Comparison of ENCODE assay signal across 1 cellular context in the genomic region with DNA sequence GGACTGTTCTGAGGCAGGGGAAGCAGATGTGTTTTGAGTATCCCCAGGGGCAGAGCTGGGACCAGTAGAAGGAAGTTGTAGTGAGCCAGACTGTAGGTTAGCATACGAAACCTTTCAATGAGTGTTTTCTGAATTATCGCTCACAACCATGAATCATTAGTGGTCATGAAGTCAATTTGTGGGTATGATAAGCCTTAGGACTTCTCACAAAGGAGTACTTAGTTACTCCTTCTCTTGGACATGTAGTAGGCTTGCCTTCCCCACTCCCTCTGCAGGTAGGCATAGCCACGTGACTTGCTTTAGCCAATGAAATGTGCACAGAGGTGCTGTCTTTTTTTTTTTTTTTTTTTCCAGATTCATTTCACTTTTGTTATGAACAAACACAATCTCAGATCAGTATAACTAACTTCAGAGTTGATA.
TF ChIP-seq lines count a peak whose summit lies in the region.

No MANE protein-coding gene starts in this region.

TF ChIP-seq in K562, 482 proteins besides CTCF, POLR2A, EP300 and RAD21 (continued from another document and continues in another):
- TF ChIP-seq TEAD4 (IDR thresholded peaks at IDR 0.05; ENCODE audit: low read length) (peak; percentile 64; the same call in 1 of the 2 replicates), TEAD4 (CRISPR knock-in tag; IDR thresholded peaks at IDR 0.05; ENCODE audit: borderline replicate concordance) (no peak), ZNF24 (IDR thresholded peaks at IDR 0.05) (no peak), CBFA2T2 (conservative IDR thresholded peaks at IDR 0.05) (peak; percentile 64), LCOR (CRISPR knock-in tag; IDR thresholded peaks at IDR 0.05) (peak; percentile 48; the same call in 1 of the 2 replicates), HNRNPUL1 (IDR thresholded peaks at IDR 0.05; ENCODE audit: low read length) (no peak), IRF2 (CRISPR knock-in tag; IDR thresholded peaks at IDR 0.05) (no peak), SIX5 (IDR thresholded peaks at IDR 0.05; ENCODE audit: borderline replicate concordance in 1 of 2, insufficient read depth in 1 of 2, low read depth in 1 of 2, low read length in 2 of 2) (no peak), POLR2G (IDR thresholded peaks at IDR 0.05; ENCODE audit: low read depth, low read length) (no peak), RCOR1 (IDR thresholded peaks at IDR 0.05; ENCODE audit: borderline replicate concordance in 1 of 2, low read depth in 2 of 2, low read length in 2 of 2) (0 out of 4 replicates have a peak, but pooled peaks of 1 of the 2 experiments have one; percentile 20), ADNP (tag; IDR thresholded peaks at IDR 0.05) (no peak), DDX20 (tag; IDR thresholded peaks at IDR 0.05; ENCODE audit: low read depth) (no peak), HMG20A (CRISPR knock-in tag; conservative IDR thresholded peaks at IDR 0.05) (no peak), FOXK1 (CRISPR knock-in tag; IDR thresholded peaks at IDR 0.05; ENCODE audit: borderline replicate concordance) (no peak), FUS (optimal IDR thresholded peaks at IDR 0.05; ENCODE audit: low read depth, low read length) (no peak), HDAC1 (IDR thresholded peaks at IDR 0.05) (no peak; a peak in 1 of 4 replicates), SNIP1 (IDR thresholded peaks at IDR 0.05; ENCODE audit: low read depth) (no peak), HIVEP1 (CRISPR knock-in tag; IDR thresholded peaks at IDR 0.05) (no peak)
- TF ChIP-seq, protein P1, sequence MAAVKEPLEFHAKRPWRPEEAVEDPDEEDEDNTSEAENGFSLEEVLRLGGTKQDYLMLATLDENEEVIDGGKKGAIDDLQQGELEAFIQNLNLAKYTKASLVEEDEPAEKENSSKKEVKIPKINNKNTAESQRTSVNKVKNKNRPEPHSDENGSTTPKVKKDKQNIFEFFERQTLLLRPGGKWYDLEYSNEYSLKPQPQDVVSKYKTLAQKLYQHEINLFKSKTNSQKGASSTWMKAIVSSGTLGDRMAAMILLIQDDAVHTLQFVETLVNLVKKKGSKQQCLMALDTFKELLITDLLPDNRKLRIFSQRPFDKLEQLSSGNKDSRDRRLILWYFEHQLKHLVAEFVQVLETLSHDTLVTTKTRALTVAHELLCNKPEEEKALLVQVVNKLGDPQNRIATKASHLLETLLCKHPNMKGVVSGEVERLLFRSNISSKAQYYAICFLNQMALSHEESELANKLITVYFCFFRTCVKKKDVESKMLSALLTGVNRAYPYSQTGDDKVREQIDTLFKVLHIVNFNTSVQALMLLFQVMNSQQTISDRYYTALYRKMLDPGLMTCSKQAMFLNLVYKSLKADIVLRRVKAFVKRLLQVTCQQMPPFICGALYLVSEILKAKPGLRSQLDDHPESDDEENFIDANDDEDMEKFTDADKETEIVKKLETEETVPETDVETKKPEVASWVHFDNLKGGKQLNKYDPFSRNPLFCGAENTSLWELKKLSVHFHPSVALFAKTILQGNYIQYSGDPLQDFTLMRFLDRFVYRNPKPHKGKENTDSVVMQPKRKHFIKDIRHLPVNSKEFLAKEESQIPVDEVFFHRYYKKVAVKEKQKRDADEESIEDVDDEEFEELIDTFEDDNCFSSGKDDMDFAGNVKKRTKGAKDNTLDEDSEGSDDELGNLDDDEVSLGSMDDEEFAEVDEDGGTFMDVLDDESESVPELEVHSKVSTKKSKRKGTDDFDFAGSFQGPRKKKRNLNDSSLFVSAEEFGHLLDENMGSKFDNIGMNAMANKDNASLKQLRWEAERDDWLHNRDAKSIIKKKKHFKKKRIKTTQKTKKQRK (IDR thresholded peaks at IDR 0.05; ENCODE audit: borderline replicate concordance, low read depth, low read length): no peak
- TF ChIP-seq, protein P2, sequence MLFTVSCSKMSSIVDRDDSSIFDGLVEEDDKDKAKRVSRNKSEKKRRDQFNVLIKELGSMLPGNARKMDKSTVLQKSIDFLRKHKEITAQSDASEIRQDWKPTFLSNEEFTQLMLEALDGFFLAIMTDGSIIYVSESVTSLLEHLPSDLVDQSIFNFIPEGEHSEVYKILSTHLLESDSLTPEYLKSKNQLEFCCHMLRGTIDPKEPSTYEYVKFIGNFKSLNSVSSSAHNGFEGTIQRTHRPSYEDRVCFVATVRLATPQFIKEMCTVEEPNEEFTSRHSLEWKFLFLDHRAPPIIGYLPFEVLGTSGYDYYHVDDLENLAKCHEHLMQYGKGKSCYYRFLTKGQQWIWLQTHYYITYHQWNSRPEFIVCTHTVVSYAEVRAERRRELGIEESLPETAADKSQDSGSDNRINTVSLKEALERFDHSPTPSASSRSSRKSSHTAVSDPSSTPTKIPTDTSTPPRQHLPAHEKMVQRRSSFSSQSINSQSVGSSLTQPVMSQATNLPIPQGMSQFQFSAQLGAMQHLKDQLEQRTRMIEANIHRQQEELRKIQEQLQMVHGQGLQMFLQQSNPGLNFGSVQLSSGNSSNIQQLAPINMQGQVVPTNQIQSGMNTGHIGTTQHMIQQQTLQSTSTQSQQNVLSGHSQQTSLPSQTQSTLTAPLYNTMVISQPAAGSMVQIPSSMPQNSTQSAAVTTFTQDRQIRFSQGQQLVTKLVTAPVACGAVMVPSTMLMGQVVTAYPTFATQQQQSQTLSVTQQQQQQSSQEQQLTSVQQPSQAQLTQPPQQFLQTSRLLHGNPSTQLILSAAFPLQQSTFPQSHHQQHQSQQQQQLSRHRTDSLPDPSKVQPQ (CRISPR knock-in tag; IDR thresholded peaks at IDR 0.05; ENCODE audit: borderline replicate concordance): no peak
- TF ChIP-seq, protein P3, sequence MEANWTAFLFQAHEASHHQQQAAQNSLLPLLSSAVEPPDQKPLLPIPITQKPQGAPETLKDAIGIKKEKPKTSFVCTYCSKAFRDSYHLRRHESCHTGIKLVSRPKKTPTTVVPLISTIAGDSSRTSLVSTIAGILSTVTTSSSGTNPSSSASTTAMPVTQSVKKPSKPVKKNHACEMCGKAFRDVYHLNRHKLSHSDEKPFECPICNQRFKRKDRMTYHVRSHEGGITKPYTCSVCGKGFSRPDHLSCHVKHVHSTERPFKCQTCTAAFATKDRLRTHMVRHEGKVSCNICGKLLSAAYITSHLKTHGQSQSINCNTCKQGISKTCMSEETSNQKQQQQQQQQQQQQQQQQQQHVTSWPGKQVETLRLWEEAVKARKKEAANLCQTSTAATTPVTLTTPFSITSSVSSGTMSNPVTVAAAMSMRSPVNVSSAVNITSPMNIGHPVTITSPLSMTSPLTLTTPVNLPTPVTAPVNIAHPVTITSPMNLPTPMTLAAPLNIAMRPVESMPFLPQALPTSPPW (CRISPR knock-in tag; IDR thresholded peaks at IDR 0.05): no peak
- TF ChIP-seq, protein P4, sequence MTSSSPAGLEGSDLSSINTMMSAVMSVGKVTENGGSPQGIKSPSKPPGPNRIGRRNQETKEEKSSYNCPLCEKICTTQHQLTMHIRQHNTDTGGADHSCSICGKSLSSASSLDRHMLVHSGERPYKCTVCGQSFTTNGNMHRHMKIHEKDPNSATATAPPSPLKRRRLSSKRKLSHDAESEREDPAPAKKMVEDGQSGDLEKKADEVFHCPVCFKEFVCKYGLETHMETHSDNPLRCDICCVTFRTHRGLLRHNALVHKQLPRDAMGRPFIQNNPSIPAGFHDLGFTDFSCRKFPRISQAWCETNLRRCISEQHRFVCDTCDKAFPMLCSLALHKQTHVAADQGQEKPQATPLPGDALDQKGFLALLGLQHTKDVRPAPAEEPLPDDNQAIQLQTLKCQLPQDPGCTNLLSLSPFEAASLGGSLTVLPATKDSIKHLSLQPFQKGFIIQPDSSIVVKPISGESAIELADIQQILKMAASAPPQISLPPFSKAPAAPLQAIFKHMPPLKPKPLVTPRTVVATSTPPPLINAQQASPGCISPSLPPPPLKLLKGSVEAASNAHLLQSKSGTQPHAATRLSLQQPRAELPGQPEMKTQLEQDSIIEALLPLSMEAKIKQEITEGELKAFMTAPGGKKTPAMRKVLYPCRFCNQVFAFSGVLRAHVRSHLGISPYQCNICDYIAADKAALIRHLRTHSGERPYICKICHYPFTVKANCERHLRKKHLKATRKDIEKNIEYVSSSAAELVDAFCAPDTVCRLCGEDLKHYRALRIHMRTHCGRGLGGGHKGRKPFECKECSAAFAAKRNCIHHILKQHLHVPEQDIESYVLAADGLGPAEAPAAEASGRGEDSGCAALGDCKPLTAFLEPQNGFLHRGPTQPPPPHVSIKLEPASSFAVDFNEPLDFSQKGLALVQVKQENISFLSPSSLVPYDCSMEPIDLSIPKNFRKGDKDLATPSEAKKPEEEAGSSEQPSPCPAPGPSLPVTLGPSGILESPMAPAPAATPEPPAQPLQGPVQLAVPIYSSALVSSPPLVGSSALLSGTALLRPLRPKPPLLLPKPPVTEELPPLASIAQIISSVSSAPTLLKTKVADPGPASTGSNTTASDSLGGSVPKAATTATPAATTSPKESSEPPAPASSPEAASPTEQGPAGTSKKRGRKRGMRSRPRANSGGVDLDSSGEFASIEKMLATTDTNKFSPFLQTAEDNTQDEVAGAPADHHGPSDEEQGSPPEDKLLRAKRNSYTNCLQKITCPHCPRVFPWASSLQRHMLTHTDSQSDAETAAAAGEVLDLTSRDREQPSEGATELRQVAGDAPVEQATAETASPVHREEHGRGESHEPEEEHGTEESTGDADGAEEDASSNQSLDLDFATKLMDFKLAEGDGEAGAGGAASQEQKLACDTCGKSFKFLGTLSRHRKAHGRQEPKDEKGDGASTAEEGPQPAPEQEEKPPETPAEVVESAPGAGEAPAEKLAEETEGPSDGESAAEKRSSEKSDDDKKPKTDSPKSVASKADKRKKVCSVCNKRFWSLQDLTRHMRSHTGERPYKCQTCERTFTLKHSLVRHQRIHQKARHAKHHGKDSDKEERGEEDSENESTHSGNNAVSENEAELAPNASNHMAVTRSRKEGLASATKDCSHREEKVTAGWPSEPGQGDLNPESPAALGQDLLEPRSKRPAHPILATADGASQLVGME (CRISPR knock-in tag; IDR thresholded peaks at IDR 0.05): no peak
- TF ChIP-seq, protein P5, sequence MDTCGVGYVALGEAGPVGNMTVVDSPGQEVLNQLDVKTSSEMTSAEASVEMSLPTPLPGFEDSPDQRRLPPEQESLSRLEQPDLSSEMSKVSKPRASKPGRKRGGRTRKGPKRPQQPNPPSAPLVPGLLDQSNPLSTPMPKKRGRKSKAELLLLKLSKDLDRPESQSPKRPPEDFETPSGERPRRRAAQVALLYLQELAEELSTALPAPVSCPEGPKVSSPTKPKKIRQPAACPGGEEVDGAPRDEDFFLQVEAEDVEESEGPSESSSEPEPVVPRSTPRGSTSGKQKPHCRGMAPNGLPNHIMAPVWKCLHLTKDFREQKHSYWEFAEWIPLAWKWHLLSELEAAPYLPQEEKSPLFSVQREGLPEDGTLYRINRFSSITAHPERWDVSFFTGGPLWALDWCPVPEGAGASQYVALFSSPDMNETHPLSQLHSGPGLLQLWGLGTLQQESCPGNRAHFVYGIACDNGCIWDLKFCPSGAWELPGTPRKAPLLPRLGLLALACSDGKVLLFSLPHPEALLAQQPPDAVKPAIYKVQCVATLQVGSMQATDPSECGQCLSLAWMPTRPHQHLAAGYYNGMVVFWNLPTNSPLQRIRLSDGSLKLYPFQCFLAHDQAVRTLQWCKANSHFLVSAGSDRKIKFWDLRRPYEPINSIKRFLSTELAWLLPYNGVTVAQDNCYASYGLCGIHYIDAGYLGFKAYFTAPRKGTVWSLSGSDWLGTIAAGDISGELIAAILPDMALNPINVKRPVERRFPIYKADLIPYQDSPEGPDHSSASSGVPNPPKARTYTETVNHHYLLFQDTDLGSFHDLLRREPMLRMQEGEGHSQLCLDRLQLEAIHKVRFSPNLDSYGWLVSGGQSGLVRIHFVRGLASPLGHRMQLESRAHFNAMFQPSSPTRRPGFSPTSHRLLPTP (IDR thresholded peaks at IDR 0.05; ENCODE audit: borderline replicate concordance, extremely low read depth, insufficient read length): no peak
- TF ChIP-seq, protein P6, sequence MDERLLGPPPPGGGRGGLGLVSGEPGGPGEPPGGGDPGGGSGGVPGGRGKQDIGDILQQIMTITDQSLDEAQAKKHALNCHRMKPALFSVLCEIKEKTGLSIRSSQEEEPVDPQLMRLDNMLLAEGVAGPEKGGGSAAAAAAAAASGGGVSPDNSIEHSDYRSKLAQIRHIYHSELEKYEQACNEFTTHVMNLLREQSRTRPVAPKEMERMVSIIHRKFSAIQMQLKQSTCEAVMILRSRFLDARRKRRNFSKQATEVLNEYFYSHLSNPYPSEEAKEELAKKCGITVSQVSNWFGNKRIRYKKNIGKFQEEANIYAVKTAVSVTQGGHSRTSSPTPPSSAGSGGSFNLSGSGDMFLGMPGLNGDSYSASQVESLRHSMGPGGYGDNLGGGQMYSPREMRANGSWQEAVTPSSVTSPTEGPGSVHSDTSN (CRISPR knock-in tag; IDR thresholded peaks at IDR 0.05; ENCODE audit: low read depth): no peak
- TF ChIP-seq, protein P6 (tag; conservative IDR thresholded peaks at IDR 0.05; ENCODE audit: low read depth): 0 out of 2 replicates have a peak, but pooled peaks have one; percentile 28
- TF ChIP-seq, protein P7, sequence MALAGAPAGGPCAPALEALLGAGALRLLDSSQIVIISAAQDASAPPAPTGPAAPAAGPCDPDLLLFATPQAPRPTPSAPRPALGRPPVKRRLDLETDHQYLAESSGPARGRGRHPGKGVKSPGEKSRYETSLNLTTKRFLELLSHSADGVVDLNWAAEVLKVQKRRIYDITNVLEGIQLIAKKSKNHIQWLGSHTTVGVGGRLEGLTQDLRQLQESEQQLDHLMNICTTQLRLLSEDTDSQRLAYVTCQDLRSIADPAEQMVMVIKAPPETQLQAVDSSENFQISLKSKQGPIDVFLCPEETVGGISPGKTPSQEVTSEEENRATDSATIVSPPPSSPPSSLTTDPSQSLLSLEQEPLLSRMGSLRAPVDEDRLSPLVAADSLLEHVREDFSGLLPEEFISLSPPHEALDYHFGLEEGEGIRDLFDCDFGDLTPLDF (CRISPR knock-in tag; IDR thresholded peaks at IDR 0.05): no peak
- TF ChIP-seq, protein P8, sequence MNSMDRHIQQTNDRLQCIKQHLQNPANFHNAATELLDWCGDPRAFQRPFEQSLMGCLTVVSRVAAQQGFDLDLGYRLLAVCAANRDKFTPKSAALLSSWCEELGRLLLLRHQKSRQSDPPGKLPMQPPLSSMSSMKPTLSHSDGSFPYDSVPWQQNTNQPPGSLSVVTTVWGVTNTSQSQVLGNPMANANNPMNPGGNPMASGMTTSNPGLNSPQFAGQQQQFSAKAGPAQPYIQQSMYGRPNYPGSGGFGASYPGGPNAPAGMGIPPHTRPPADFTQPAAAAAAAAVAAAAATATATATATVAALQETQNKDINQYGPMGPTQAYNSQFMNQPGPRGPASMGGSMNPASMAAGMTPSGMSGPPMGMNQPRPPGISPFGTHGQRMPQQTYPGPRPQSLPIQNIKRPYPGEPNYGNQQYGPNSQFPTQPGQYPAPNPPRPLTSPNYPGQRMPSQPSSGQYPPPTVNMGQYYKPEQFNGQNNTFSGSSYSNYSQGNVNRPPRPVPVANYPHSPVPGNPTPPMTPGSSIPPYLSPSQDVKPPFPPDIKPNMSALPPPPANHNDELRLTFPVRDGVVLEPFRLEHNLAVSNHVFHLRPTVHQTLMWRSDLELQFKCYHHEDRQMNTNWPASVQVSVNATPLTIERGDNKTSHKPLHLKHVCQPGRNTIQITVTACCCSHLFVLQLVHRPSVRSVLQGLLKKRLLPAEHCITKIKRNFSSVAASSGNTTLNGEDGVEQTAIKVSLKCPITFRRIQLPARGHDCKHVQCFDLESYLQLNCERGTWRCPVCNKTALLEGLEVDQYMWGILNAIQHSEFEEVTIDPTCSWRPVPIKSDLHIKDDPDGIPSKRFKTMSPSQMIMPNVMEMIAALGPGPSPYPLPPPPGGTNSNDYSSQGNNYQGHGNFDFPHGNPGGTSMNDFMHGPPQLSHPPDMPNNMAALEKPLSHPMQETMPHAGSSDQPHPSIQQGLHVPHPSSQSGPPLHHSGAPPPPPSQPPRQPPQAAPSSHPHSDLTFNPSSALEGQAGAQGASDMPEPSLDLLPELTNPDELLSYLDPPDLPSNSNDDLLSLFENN (IDR thresholded peaks at IDR 0.05; ENCODE audit: low read depth in 2 of 2, low read length in 2 of 2): no peak
